7 cellular contexts compared by ENCODE assay signal in genomic region chr1:234809857-234810245, GRCh38.
A peak's percentile ranks its signal among the peaks of the same experiment; 100 is the strongest.
DNase-seq lines count a peak whose midpoint lies in the region; FAIRE-seq and TF ChIP-seq lines count a peak whose summit lies in the region.
"Not testable (repeated sequence)": the region's sequence is repeated elsewhere in the genome, so short reads cannot be mapped to it uniquely, and the experiment has no call there.

No MANE protein-coding gene starts in this region.

- peak; percentile 41 for DNase-seq in Caki2 (ENCODE audit: low read depth)
- DNase-seq in NCI-H82 (lab: John Stamatoyannopoulos, UW), result peak; percentile 30
- not testable (repeated sequence) for DNase-seq in bronchial epithelial cell (ENCODE audit: low read depth); left ventricle myocardium inferior; stomach
- peak; percentile 38 for DNase-seq in fibroblast of mammary gland (ENCODE audit: low read depth)

- H3K9me3 ChIP-seq in left ventricle myocardium inferior (replicated peaks); neutrophil; stomach: not testable (repeated sequence)

- in situ Hi-C loops in Caki2 (cut with HindIII; ENCODE audit: low pct_unique_long_range_greater_than_20kb, low sequenced_read_pairs), result not testable (repeated sequence)

- not testable (repeated sequence) for H3K4me1 ChIP-seq in left ventricle myocardium inferior
- peaks cover 17 to 21% of the 10 kb centered on the region in 2 experiments for H3K4me1 ChIP-seq in neutrophil (ENCODE audit: control insufficient read depth in 1 of 2, insufficient read depth in 1 of 2, low read depth in 1 of 2, low read length in 1 of 2)
- H3K4me1 ChIP-seq in stomach, result peaks cover 0 to 11% (median 6%) of the 10 kb centered on the region in 4 donors

- not testable (repeated sequence) for H3K36me3 ChIP-seq in bronchial epithelial cell (ENCODE audit: control insufficient read depth, insufficient read depth, low read length); left ventricle myocardium inferior; neutrophil; stomach

- intact Hi-C loops in left ventricle myocardium inferior (cut with micrococcal nuclease); stomach (cut with DNase I; ENCODE audit: low total_unique reads): not testable (repeated sequence)

- not testable (repeated sequence) for H3K4me3 ChIP-seq in bronchial epithelial cell (ENCODE audit: low read depth, low read length); fibroblast of mammary gland (ENCODE audit: control insufficient read depth, low read depth, low read length); left ventricle myocardium inferior; neutrophil (ENCODE audit: low read depth in 1 of 2, low read length in 1 of 2); stomach

- TF ChIP-seq POLR2A in stomach (IDR thresholded peaks at IDR 0.05), result not testable (repeated sequence)

- WGBS in stomach, 5 donors, result 67 to 87% (median 80%) methylated on average over 2 to 5 of the region's 5 CpGs

- TF ChIP-seq EP300 in stomach (IDR thresholded peaks at IDR 0.05), result not testable (repeated sequence)

- not testable (repeated sequence) for H3K27me3 ChIP-seq in bronchial epithelial cell (ENCODE audit: control insufficient read depth, insufficient read depth, low read length); left ventricle myocardium inferior (ENCODE audit: low read depth); neutrophil; stomach

- peak; percentile 18 for FAIRE-seq in bronchial epithelial cell (lab: Jason Lieb, UNC)

- H3K27ac ChIP-seq in left ventricle myocardium inferior (replicated peaks) (peak overlapping the region; percentile 60), neutrophil (peak overlapping the region; percentile 50), stomach (peak overlapping the region in 3 of 5 donors; percentile 38 to 70 (median 48))

- TF ChIP-seq CTCF in bronchial epithelial cell (IDR thresholded peaks at IDR 0.05; ENCODE audit: insufficient read depth, low read length, severe bottlenecking); fibroblast of mammary gland (conservative IDR thresholded peaks at IDR 0.05; ENCODE audit: control insufficient read depth, insufficient read depth, low read depth, low read length); left ventricle myocardium inferior (IDR thresholded peaks at IDR 0.05; ENCODE audit: borderline replicate concordance); neutrophil (IDR thresholded peaks at IDR 0.05); stomach (IDR thresholded peaks at IDR 0.05): not testable (repeated sequence)
